Comparison of ENCODE assay signal across 26 cellular contexts in genomic region chr14:102678394-102678793, GRCh38.
"Had no signal": no experiment of that assay in that cellular context is flagged by ENCODE, and none has a peak within 500 bp of the region (broad histone marks: within the 10 kb centered on the region; RNA-seq: fewer than 3 reads in every experiment).

No MANE protein-coding gene starts in this region.

- H3K4me1 ChIP-seq: heart right ventricle, lower lobe of right lung, neural progenitor cell, tibial nerve, upper lobe of right lung, uterus had no signal

- H3K9me3 ChIP-seq: esophagus squamous epithelium, heart right ventricle, lower lobe of right lung, ovary, right lobe of liver, thoracic aorta, tibial nerve, upper lobe of right lung, uterus had no signal

- H3K27ac Mint-ChIP-seq: naive thymus-derived CD4-positive, alpha-beta T cell; nephron; neural progenitor cell; stimulated activated naive B cell treated with anti-CD40 and anti-IgM and Interleukin-4, amounts not matched to agents 10 μg/mL and 1 μg/mL and 100 μg/mL, for 72 hours; stimulated activated naive CD8-positive, alpha-beta T cell treated with anti-CD3 and anti-CD28 coated beads, Interleukin-15, Interleukin-2, amounts not matched to agents 100 ng/mL and 50 ng/mL, for 24 hours had no signal

- H3K27me3 Mint-ChIP-seq: naive thymus-derived CD4-positive, alpha-beta T cell; stimulated activated naive B cell treated with anti-CD40 and anti-IgM and Interleukin-4, amounts not matched to agents 10 μg/mL and 1 μg/mL and 100 μg/mL, for 72 hours; stimulated activated naive CD8-positive, alpha-beta T cell treated with anti-CD3 and anti-CD28 coated beads, Interleukin-15, Interleukin-2, amounts not matched to agents 100 ng/mL and 50 ng/mL, for 24 hours had no signal

- H3K9me3 Mint-ChIP-seq: stimulated activated naive B cell treated with anti-CD40 and anti-IgM and Interleukin-4, amounts not matched to agents 10 μg/mL and 1 μg/mL and 100 μg/mL, for 72 hours; stimulated activated naive CD8-positive, alpha-beta T cell treated with anti-CD3 and anti-CD28 coated beads, Interleukin-15, Interleukin-2, amounts not matched to agents 100 ng/mL and 50 ng/mL, for 24 hours had no signal

- H3K4me3 Mint-ChIP-seq: naive thymus-derived CD4-positive, alpha-beta T cell; nephron; neural progenitor cell; stimulated activated naive B cell treated with anti-CD40 and anti-IgM and Interleukin-4, amounts not matched to agents 10 μg/mL and 1 μg/mL and 100 μg/mL, for 72 hours; stimulated activated naive CD8-positive, alpha-beta T cell treated with anti-CD3 and anti-CD28 coated beads, Interleukin-15, Interleukin-2, amounts not matched to agents 100 ng/mL and 50 ng/mL, for 24 hours had no signal

- H3K36me3 ChIP-seq: ovary, right lobe of liver, thoracic aorta, uterus had no signal

- H3K9ac ChIP-seq: neural progenitor cell had no signal

- ATAC-seq: heart right ventricle; left cardiac atrium; left ventricle myocardium superior; lower lobe of right lung; naive thymus-derived CD4-positive, alpha-beta T cell; right lobe of liver; stimulated activated naive B cell treated with anti-CD40 and anti-IgM and Interleukin-4, amounts not matched to agents 10 μg/mL and 1 μg/mL and 100 μg/mL, for 72 hours; upper lobe of right lung had no signal

- H3K4me3 ChIP-seq: esophagus squamous epithelium, heart right ventricle, lower lobe of right lung, neural progenitor cell, ovary, right lobe of liver, thoracic aorta, tibial nerve, upper lobe of right lung, uterus had no signal

- H3K27me3 ChIP-seq: esophagus squamous epithelium, heart right ventricle, neural progenitor cell, ovary, right lobe of liver, tibial nerve, upper lobe of right lung, uterus had no signal

- DNase-seq: effector CD8-positive, alpha-beta T cell; esophagus squamous epithelium; foreskin melanocyte; glutamatergic neuron; heart right ventricle; hippocampal formation; left cardiac atrium; left ventricle myocardium superior; lower lobe of right lung; naive thymus-derived CD4-positive, alpha-beta T cell; occipital lobe; ovary; posterior cingulate gyrus; retina; right lobe of liver; small intestine; stimulated activated CD4-positive, alpha-beta T cell treated with anti-CD3 and anti-CD28 coated beads, Interleukin-15, amount 100 ng/mL, for 24 hours; stimulated activated CD4-positive, alpha-beta T cell treated with anti-CD3 and anti-CD28 coated beads, Interleukin-2, amount 100 ng/mL, for 48 hours; stimulated activated naive B cell treated with anti-CD40 and anti-IgM and Interleukin-4, amounts not matched to agents 10 μg/mL and 1 μg/mL and 100 μg/mL, for 72 hours; upper lobe of right lung; uterus had no signal

- H3K27ac ChIP-seq: esophagus squamous epithelium, heart right ventricle, lower lobe of right lung, neural progenitor cell, ovary, right lobe of liver, thoracic aorta, tibial nerve, upper lobe of right lung, uterus had no signal
